29 cellular contexts compared by ENCODE assay signal in the genomic region with DNA sequence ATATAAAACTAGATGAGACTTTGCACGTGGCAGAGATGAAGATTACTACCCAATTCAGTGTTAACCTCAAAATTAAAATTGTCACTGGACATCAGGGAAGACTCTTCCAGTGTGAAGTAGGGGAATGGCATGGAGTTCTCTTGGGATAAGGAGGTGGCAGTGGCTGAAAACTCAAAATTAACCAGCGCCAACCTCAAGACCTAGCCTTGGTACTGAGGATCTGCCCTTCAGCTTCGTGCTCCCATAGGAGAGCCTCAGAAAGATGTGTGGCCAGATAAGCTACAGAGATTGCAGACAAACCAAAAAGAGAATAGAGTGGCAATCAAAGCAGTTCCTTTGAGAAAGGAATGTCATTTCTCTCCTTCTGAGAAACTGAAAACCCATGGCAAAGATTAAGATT.
"Had no signal": no experiment of that assay in that cellular context is flagged by ENCODE, and none has a peak within 500 bp of the region (broad histone marks: within the 10 kb centered on the region; RNA-seq: fewer than 3 reads in every experiment).

No MANE protein-coding gene starts in this region.

- H3K4me3 Mint-ChIP-seq: dendritic cell treated with granulocyte-macrophage colony-stimulating factor and Interleukin-4, amounts not matched to agents 40 ng/mL and 50 ng/mL, for 4 days; effector memory CD8-positive, alpha-beta T cell; endodermal cell had no signal

- H3K4me3 ChIP-seq: colonic mucosa, coronary artery, dorsolateral prefrontal cortex, esophagus muscularis mucosa, esophagus squamous epithelium, gastrocnemius medialis, gastroesophageal sphincter, heart left ventricle, heart right ventricle, hepatocyte had no signal

- DNase-seq: colonic mucosa; cortex of kidney; dermis blood vessel endothelial cell; dorsolateral prefrontal cortex; effector CD4-positive, alpha-beta T cell; effector CD8-positive, alpha-beta T cell; effector memory CD4-positive, alpha-beta T cell; effector memory CD8-positive, alpha-beta T cell; endodermal cell; erythroblast; esophagus squamous epithelium; foreskin fibroblast; foreskin keratinocyte; foreskin melanocyte; gastrocnemius medialis; glutamatergic neuron; head of caudate nucleus; heart left ventricle; heart right ventricle had no signal

- H3K27me3 ChIP-seq: colonic mucosa, dorsolateral prefrontal cortex, esophagus muscularis mucosa, esophagus squamous epithelium, foreskin keratinocyte, gastrocnemius medialis, gastroesophageal sphincter, heart left ventricle, heart right ventricle, hepatocyte had no signal

- H3K9me3 ChIP-seq: colonic mucosa, esophagus muscularis mucosa, esophagus squamous epithelium, gastrocnemius medialis, gastroesophageal sphincter, heart left ventricle, heart right ventricle had no signal

- FAIRE-seq: endometrium, endothelial cell of umbilical vein, frontal cortex had no signal

- H3K27ac ChIP-seq: colonic mucosa, coronary artery, dorsolateral prefrontal cortex, epithelial cell of prostate, esophagus muscularis mucosa, esophagus squamous epithelium, foreskin keratinocyte, gastrocnemius medialis, gastroesophageal sphincter, heart left ventricle, heart right ventricle, hepatocyte had no signal

- H3K4me1 ChIP-seq: esophagus muscularis mucosa, esophagus squamous epithelium, foreskin keratinocyte, gastroesophageal sphincter, heart left ventricle, heart right ventricle had no signal

- H3K27me3 Mint-ChIP-seq: dendritic cell treated with granulocyte-macrophage colony-stimulating factor and Interleukin-4, amounts not matched to agents 40 ng/mL and 50 ng/mL, for 4 days had no signal

- ATAC-seq: effector memory CD8-positive, alpha-beta T cell; esophagus mucosa; foreskin keratinocyte; gastrocnemius medialis; gastroesophageal sphincter; heart left ventricle; heart right ventricle had no signal

- H3K9me3 Mint-ChIP-seq: dendritic cell treated with granulocyte-macrophage colony-stimulating factor and Interleukin-4, amounts not matched to agents 40 ng/mL and 50 ng/mL, for 4 days; effector memory CD8-positive, alpha-beta T cell; endodermal cell had no signal

- H3K79me2 ChIP-seq: hepatocyte had no signal

- H3K36me3 ChIP-seq: colonic mucosa, esophagus muscularis mucosa, esophagus squamous epithelium, gastrocnemius medialis, gastroesophageal sphincter, heart left ventricle, heart right ventricle had no signal

- H2AFZ ChIP-seq: hepatocyte had no signal

- H3K4me2 ChIP-seq: hepatocyte had no signal

- H3K27ac Mint-ChIP-seq: dendritic cell treated with granulocyte-macrophage colony-stimulating factor and Interleukin-4, amounts not matched to agents 40 ng/mL and 50 ng/mL, for 4 days; effector memory CD8-positive, alpha-beta T cell; endodermal cell had no signal
